Comparison of ENCODE assay signal across 10 cellular contexts in the genomic region with DNA sequence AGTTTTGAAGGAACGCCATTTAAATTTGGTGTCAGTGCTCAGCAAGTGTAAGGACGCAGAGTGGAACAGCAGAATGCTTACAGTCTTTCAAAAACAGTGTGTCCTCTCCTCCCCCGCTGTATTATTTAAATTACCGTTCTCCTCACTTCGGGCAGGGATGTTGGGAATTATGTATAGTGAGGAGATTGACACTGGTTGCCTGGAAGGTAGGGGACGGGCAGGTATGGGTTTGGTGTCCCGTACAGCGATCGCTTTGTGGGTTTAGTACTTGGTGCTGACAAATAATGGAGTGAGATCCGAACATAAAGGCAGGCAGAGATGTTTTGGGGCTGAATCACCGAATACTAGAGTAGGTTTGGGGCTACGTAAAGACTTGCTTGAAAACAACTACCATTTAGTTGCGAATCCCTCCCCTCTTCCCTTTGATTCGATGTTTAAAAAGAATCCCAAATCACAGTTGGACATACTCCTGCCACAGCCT. TPM values are rescaled to one million over a fixed set of nuclear protein-coding genes. Genes with fewer than 3 reads are reported as not detected.
DNase-seq lines count a peak whose midpoint lies in the region; ATAC-seq and TF ChIP-seq lines count a peak whose summit lies in the region.
"Had no signal": no experiment of that assay in that cellular context is flagged by ENCODE, and none has a peak within 500 bp of the region (broad histone marks: within the 10 kb centered on the region; RNA-seq: fewer than 3 reads in every experiment).

No MANE protein-coding gene starts in this region.

- TF ChIP-seq CTCF in gastroesophageal sphincter (IDR thresholded peaks at IDR 0.05) = no peak
- no peak for TF ChIP-seq CTCF in upper lobe of right lung (IDR thresholded peaks at IDR 0.05)
- no peak for TF ChIP-seq CTCF in PC-9 (conservative IDR thresholded peaks at IDR 0.05)

- no peaks in the 10 kb centered on the region for H3K4me1 ChIP-seq in ACC112 (ENCODE audit: control insufficient read depth, insufficient read depth, low read length, unreplicated experiment)
- H3K4me1 ChIP-seq in muscle layer of duodenum (ENCODE audit: control insufficient read depth in 1 of 2, insufficient read depth in 2 of 2, low read length in 2 of 2) = peaks cover 0 to 39% of the 10 kb centered on the region in 2 donors
- peaks cover 0 to 64% (median 35%) of the 10 kb centered on the region in 3 donors for H3K4me1 ChIP-seq in gastroesophageal sphincter
- peaks cover 39% of the 10 kb centered on the region for H3K4me1 ChIP-seq in upper lobe of right lung
- H3K4me1 ChIP-seq in PC-9 (replicated peaks; ENCODE audit: insufficient read depth) = peaks cover 5% of the 10 kb centered on the region; the same call in 1 of the 2 replicates

- intact Hi-C loops in upper lobe of right lung (cut with DNase I) = no loop called here
- intact Hi-C loops in PC-9 (cut with micrococcal nuclease; ENCODE audit: unreplicated experiment) = loop anchor here (5.0 kb wide), 1 partner anchor 914 kb away; no protein-coding TSS in a partner anchor

- H3K79me2 ChIP-seq in ACC112 (ENCODE audit: control insufficient read depth, insufficient read depth, low read length, unreplicated experiment) = no peaks in the 10 kb centered on the region
- no peaks in the 10 kb centered on the region for H3K79me2 ChIP-seq in PC-9 (ENCODE audit: low read depth)

- no peaks in the 10 kb centered on the region for H3F3A ChIP-seq in PC-9 (ENCODE audit: insufficient read depth, low read depth)

- H3K4me3 ChIP-seq in ACC112 (ENCODE audit: low read depth, low read length) = 0 out of 2 replicates have a peak overlapping the region, but pooled peaks have one; percentile 0
- peak overlapping the region; percentile 53 for H3K4me3 ChIP-seq in H7 (ENCODE audit: insufficient read depth, low read depth, low read length)
- peak overlapping the region; percentile 44 to 82 for H3K4me3 ChIP-seq in muscle layer of duodenum (ENCODE audit: low read depth in 1 of 2, low read length in 2 of 2)
- peak overlapping the region in 1 of 2 donors; percentile 49 for H3K4me3 ChIP-seq in gastroesophageal sphincter
- no peak overlapping the region for H3K4me3 ChIP-seq in upper lobe of right lung
- H3K4me3 ChIP-seq in PC-9 = no peak overlapping the region

- no peak overlapping the region for H3K4me2 ChIP-seq in PC-9

- no TSS peak for BruUV-seq in PC-9 (replicated peaks; lab: Mats Ljungman, UMichigan)

- H2AFZ ChIP-seq in ACC112 (ENCODE audit: low read length, unreplicated experiment) (no peak overlapping the region), PC-9 (no peak overlapping the region)

- TF ChIP-seq EP300 in gastroesophageal sphincter (IDR thresholded peaks at IDR 0.05) = no peak

- no peaks in the 10 kb centered on the region for H4K20me1 ChIP-seq in PC-9 (ENCODE audit: insufficient read depth)

- H3K27me3 ChIP-seq in ACC112 (ENCODE audit: insufficient read depth, low read length) (peaks cover 84% of the 10 kb centered on the region), H7 (ENCODE audit: control insufficient read depth, insufficient read depth, low read length) (peaks cover 76% of the 10 kb centered on the region), muscle layer of duodenum (ENCODE audit: low read depth, low read length) (peaks cover 36% of the 10 kb centered on the region), gastroesophageal sphincter (peaks cover 100% of the 10 kb centered on the region), upper lobe of right lung (peaks cover 97% of the 10 kb centered on the region), PC-9 (ENCODE audit: insufficient read depth, low read depth) (no peaks in the 10 kb centered on the region)

- POLR2A ChIA-PET in activated naive CD8-positive, alpha-beta T cell treated with anti-CD3 and anti-CD28 coated beads, Interleukin-2, amount 10 ng/mL, durations not matched to agents 7 days and 5 days (lab: Charles Lee) = no interaction called here
- POLR2A ChIA-PET in PC-9 (lab: Charles Lee; ENCODE audit: unreplicated experiment) = interaction anchor here (0.6 kb wide), 1 partner anchor 22 kb away, joined by 4 read pairs; no protein-coding TSS in a partner anchor

- WGBS in gastroesophageal sphincter (ENCODE audit: low coverage in 1 of 2), 2 donors = 12 to 19% methylated on average over 11 to 13 of the region's 14 CpGs

- H3K27ac ChIP-seq in ACC112 (ENCODE audit: low read depth, low read length) (no peak overlapping the region), muscle layer of duodenum (ENCODE audit: low read length) (no peak overlapping the region), gastroesophageal sphincter (no peak overlapping the region), upper lobe of right lung (no peak overlapping the region), PC-9 (no peak overlapping the region)

- no peaks in the 10 kb centered on the region for H3K9me3 Mint-ChIP-seq in activated naive CD8-positive, alpha-beta T cell treated with anti-CD3 and anti-CD28 coated beads, Interleukin-2, amount 10 ng/mL, durations not matched to agents 7 days and 5 days

- ATAC-seq in activated naive CD8-positive, alpha-beta T cell treated with anti-CD3 and anti-CD28 coated beads, Interleukin-2, amount 10 ng/mL, durations not matched to agents 7 days and 5 days (ENCODE audit: low read depth) = no peak
- no peak for ATAC-seq in gastroesophageal sphincter
- ATAC-seq in upper lobe of right lung = no peak

- DNase-seq in H7 (peak; percentile 21), upper lobe of right lung (no peak), PC-9 (no peak)
- no peak for DNase-seq in activated naive CD8-positive, alpha-beta T cell treated with anti-CD3 and anti-CD28 coated beads, Interleukin-2, amount 10 ng/mL, durations not matched to agents 7 days and 5 days
- DNase-seq in stimulated activated CD4-positive, alpha-beta T cell treated with anti-CD3 and anti-CD28 coated beads, Interleukin-12 subunit alpha, Interleukin-12 subunit beta, amount 100 ng/mL, for 4 hours = no peak
- DNase-seq: OCI-M1 had no signal

- H3K27me3 Mint-ChIP-seq in activated naive CD8-positive, alpha-beta T cell treated with anti-CD3 and anti-CD28 coated beads, Interleukin-2, amount 10 ng/mL, durations not matched to agents 7 days and 5 days = peaks cover 80% of the 10 kb centered on the region

- peaks cover 29% of the 10 kb centered on the region for H3K4me1 Mint-ChIP-seq in activated naive CD8-positive, alpha-beta T cell treated with anti-CD3 and anti-CD28 coated beads, Interleukin-2, amount 10 ng/mL, durations not matched to agents 7 days and 5 days

- peak overlapping the region; percentile 84 for H3K4me3 Mint-ChIP-seq in activated naive CD8-positive, alpha-beta T cell treated with anti-CD3 and anti-CD28 coated beads, Interleukin-2, amount 10 ng/mL, durations not matched to agents 7 days and 5 days

- H3K27ac Mint-ChIP-seq in activated naive CD8-positive, alpha-beta T cell treated with anti-CD3 and anti-CD28 coated beads, Interleukin-2, amount 10 ng/mL, durations not matched to agents 7 days and 5 days = no peak overlapping the region

- no peaks in the 10 kb centered on the region for H3K9me2 ChIP-seq in PC-9 (ENCODE audit: insufficient read depth)

- H3K36me3 ChIP-seq in ACC112 (ENCODE audit: insufficient read depth, low read length) (no peaks in the 10 kb centered on the region), H7 (replicated peaks; ENCODE audit: control insufficient read depth, insufficient read depth, low read length) (no peaks in the 10 kb centered on the region), muscle layer of duodenum (ENCODE audit: control insufficient read depth in 1 of 2, insufficient read depth in 2 of 2, low read length in 2 of 2) (no peaks in the 10 kb centered on the region), gastroesophageal sphincter (no peaks in the 10 kb centered on the region), upper lobe of right lung (no peaks in the 10 kb centered on the region), PC-9 (ENCODE audit: low read depth) (no peaks in the 10 kb centered on the region)

- peaks cover 2% of the 10 kb centered on the region for H3K36me3 Mint-ChIP-seq in activated naive CD8-positive, alpha-beta T cell treated with anti-CD3 and anti-CD28 coated beads, Interleukin-2, amount 10 ng/mL, durations not matched to agents 7 days and 5 days

- H3K9me3 ChIP-seq in muscle layer of duodenum (ENCODE audit: control insufficient read depth in 1 of 2, low read length in 2 of 2) (no peaks in the 10 kb centered on the region), gastroesophageal sphincter (peaks cover 0 to 6% (median 0%) of the 10 kb centered on the region in 3 donors), upper lobe of right lung (no peaks in the 10 kb centered on the region), PC-9 (ENCODE audit: insufficient read depth, low read depth) (no peaks in the 10 kb centered on the region)

- TF ChIP-seq POLR2A in gastroesophageal sphincter (IDR thresholded peaks at IDR 0.05) = no peak

- CTCF ChIA-PET in PC-9 (lab: Charles Lee) = no interaction called here

RNA-seq across cellular contexts. Expression of a gene that starts 2.1 kb away (rescaled TPM):
- total RNA-seq in H7 (2014; rRNA removed; shearing (Covaris generic)) = 0.52 and 0.76 TPM in 2 replicates
- total RNA-seq in activated naive CD8-positive, alpha-beta T cell treated with anti-CD3 and anti-CD28 coated beads, Interleukin-2, amount 10 ng/mL, durations not matched to agents 7 days and 5 days = not detected
- total RNA-seq in gastroesophageal sphincter (1 to 10 TPM in 3 of 4 donors, under 1 TPM in 1; 0.62 to 5.5 (median 3.0) TPM), upper lobe of right lung (not detected), PC-9 (2021) (not detected in 2 replicates)
- total RNA-seq: liver had no signal

Comparison
In these comparisons a context has a peak if more than half of its experiments do, and no peak if none do; other contexts are left out.
1. H3K4me3 ChIP-seq: peak in ACC112 (single experiment), H7 (single experiment) and muscle layer of duodenum (2 of 2); none in upper lobe of right lung (single experiment) and PC-9 (single experiment).